In genomic region chr13:40271511-40271910, GRCh38 we compare ENCODE assay signal across 12 cellular contexts.
A peak's percentile ranks its signal among the peaks of the same experiment; 100 is the strongest.
DNase-seq lines count a peak whose midpoint lies in the region; ATAC-seq and TF ChIP-seq lines count a peak whose summit lies in the region.
"Had no signal": no experiment of that assay in that cellular context is flagged by ENCODE, and none has a peak within 500 bp of the region (broad histone marks: within the 10 kb centered on the region; RNA-seq: fewer than 3 reads in every experiment).

No MANE protein-coding gene starts in this region.

- H3K27ac ChIP-seq in ascending aorta = peak overlapping the region; percentile 88 to 90
- peak overlapping the region; percentile 72 for H3K27ac ChIP-seq in layer of hippocampus (ENCODE audit: low read depth, low read length)
- H3K27ac ChIP-seq in substantia nigra (ENCODE audit: low read depth, low read length, poor library complexity, severe bottlenecking) = peak overlapping the region; percentile 52
- H3K27ac ChIP-seq in smooth muscle cell (ENCODE audit: low read depth) = no peak overlapping the region

- no peak overlapping the region for H3K4me3 Mint-ChIP-seq in stimulated activated effector memory CD8-positive, alpha-beta T cell treated with anti-CD3 and anti-CD28 coated beads, Interleukin-12 subunit alpha, Interleukin-12 subunit beta, amount 100 ng/mL, for 72 hours

- TF ChIP-seq CTCF in ascending aorta (IDR thresholded peaks at IDR 0.05) (no peak), smooth muscle cell (IDR thresholded peaks at IDR 0.05; ENCODE audit: borderline replicate concordance, insufficient read depth, poor library complexity, severe bottlenecking) (no peak)

- peaks cover 5 to 29% of the 10 kb centered on the region in 2 donors for H3K4me1 ChIP-seq in ascending aorta
- no peaks in the 10 kb centered on the region for H3K4me1 ChIP-seq in smooth muscle cell (ENCODE audit: low read depth)

- H3K9me3 ChIP-seq in MG63 = no peaks in the 10 kb centered on the region
- no peaks in the 10 kb centered on the region for H3K9me3 ChIP-seq in ascending aorta
- no peaks in the 10 kb centered on the region for H3K9me3 ChIP-seq in smooth muscle cell (replicated peaks; ENCODE audit: low read depth)

- H3K9me3 Mint-ChIP-seq in stimulated activated effector memory CD8-positive, alpha-beta T cell treated with anti-CD3 and anti-CD28 coated beads, Interleukin-12 subunit alpha, Interleukin-12 subunit beta, amount 100 ng/mL, for 72 hours = no peaks in the 10 kb centered on the region

- H3K9ac ChIP-seq in smooth muscle cell (ENCODE audit: low read depth) = no peak overlapping the region

- no peak overlapping the region for H3K4me2 ChIP-seq in smooth muscle cell

- H3F3A ChIP-seq in smooth muscle cell (ENCODE audit: low read depth) = no peaks in the 10 kb centered on the region

- H3K27me3 ChIP-seq in MG63 = no peaks in the 10 kb centered on the region
- no peaks in the 10 kb centered on the region for H3K27me3 ChIP-seq in ascending aorta
- H3K27me3 ChIP-seq in layer of hippocampus (ENCODE audit: control insufficient read depth, insufficient read depth, low read length) = no peaks in the 10 kb centered on the region
- no peaks in the 10 kb centered on the region for H3K27me3 ChIP-seq in smooth muscle cell (ENCODE audit: low read depth)

- DNase-seq in MG63 = peak; percentile 16
- DNase-seq in ascending aorta (ENCODE audit: low spot score in 2 of 2) = peak in 1 of 2 donors; percentile 74
- DNase-seq in substantia nigra (lab: John Stamatoyannopoulos, UW) = peak in 10 of 49 donors; percentile 3 to 62 (median 8)
- no peak for DNase-seq in NCI-H1105 (lab: John Stamatoyannopoulos, UW)
- no peak for DNase-seq in activated gamma-delta T cell treated with Interleukin-2 at 50 U/mL for 16 hours
- no peak for DNase-seq in smooth muscle cell (lab: John Stamatoyannopoulos, UW; ENCODE audit: unreplicated experiment)
- DNase-seq in stimulated activated effector memory CD8-positive, alpha-beta T cell treated with anti-CD3 and anti-CD28 coated beads, Interleukin-12 subunit alpha, Interleukin-12 subunit beta, amount 100 ng/mL, for 72 hours (ENCODE audit: low spot score in 2 of 2) = no peak
- DNase-seq: H7; NCI-H2029; stimulated activated CD8-positive, alpha-beta memory T cell treated with anti-CD3 and anti-CD28 coated beads, Interleukin-4, amount 100 ng/mL, for 48 hours had no signal

- H4K20me1 ChIP-seq in smooth muscle cell (ENCODE audit: low read depth) = no peaks in the 10 kb centered on the region

- ATAC-seq in stimulated activated effector memory CD8-positive, alpha-beta T cell treated with anti-CD3 and anti-CD28 coated beads, Interleukin-12 subunit alpha, Interleukin-12 subunit beta, amount 100 ng/mL, for 72 hours = no peak

- H3K79me2 ChIP-seq in smooth muscle cell (ENCODE audit: low read depth) = no peaks in the 10 kb centered on the region

- peaks cover 35% of the 10 kb centered on the region for H3K4me1 Mint-ChIP-seq in stimulated activated effector memory CD8-positive, alpha-beta T cell treated with anti-CD3 and anti-CD28 coated beads, Interleukin-12 subunit alpha, Interleukin-12 subunit beta, amount 100 ng/mL, for 72 hours

- no peaks in the 10 kb centered on the region for H3K36me3 Mint-ChIP-seq in stimulated activated effector memory CD8-positive, alpha-beta T cell treated with anti-CD3 and anti-CD28 coated beads, Interleukin-12 subunit alpha, Interleukin-12 subunit beta, amount 100 ng/mL, for 72 hours

- intact Hi-C loops in ascending aorta (cut with DNase I) = loop anchor here (5.0 kb wide), 1 partner anchor 201 kb away; no protein-coding TSS in a partner anchor

- no peak overlapping the region for H3K4me3 ChIP-seq in MG63
- H3K4me3 ChIP-seq in ascending aorta = peak overlapping the region in 1 of 2 donors; percentile 18
- H3K4me3 ChIP-seq in smooth muscle cell = no peak overlapping the region

- H2AFZ ChIP-seq in smooth muscle cell (ENCODE audit: low read depth) = no peak overlapping the region

- H3K36me3 ChIP-seq in MG63 = no peaks in the 10 kb centered on the region
- H3K36me3 ChIP-seq in ascending aorta = no peaks in the 10 kb centered on the region
- H3K36me3 ChIP-seq in smooth muscle cell (ENCODE audit: low read depth) = no peaks in the 10 kb centered on the region

- 87% methylated on average over 8 of the region's 8 CpGs for WGBS in smooth muscle cell (ENCODE audit: low lambda C conversion rate)

- no peak overlapping the region for H3K27ac Mint-ChIP-seq in stimulated activated effector memory CD8-positive, alpha-beta T cell treated with anti-CD3 and anti-CD28 coated beads, Interleukin-12 subunit alpha, Interleukin-12 subunit beta, amount 100 ng/mL, for 72 hours
- H3K27ac Mint-ChIP-seq: progenitor cell of endocrine pancreas had no signal
